ENCODE assay signal across 8 cellular contexts in the genomic region with DNA sequence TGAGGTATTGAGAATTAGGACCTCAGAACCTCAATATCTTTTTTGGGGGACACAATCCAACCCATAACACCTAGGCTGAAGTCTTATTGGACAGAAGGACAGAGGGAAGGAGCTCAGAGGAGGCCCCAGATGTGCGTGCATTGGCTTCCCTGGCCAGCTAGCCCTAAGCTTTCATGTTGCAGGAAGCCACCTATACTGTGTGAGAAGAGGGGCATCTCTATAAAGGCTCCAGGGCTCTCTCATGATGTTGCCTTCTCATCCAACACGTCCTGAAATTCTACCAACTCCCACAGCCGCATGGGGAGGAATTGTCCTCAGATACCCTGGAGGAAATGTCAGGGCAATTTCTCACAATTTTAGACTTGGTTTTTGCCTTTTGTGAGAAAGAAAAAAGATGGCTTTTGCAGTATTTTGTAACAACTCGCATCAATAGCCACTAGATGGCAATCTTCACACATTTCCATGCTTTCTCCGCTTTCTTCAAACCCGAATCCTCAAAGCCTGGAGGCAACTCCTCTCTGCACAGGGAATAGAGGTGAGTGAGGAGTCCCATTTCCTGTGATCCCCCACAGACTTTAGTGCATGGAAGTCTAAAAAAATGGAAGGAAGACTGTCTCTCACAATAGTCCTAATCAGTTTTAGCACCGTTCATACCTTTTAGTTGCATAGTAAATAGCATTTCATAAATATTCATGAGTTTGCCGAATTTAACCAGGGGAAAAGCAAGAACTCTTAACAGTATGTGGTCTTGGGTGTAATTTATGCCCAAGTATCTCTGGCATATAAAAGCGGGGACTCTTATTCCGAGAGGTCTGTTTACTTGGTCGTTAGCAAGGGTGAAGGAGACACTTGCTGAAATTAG. TPM values are rescaled to one million over a fixed set of nuclear protein-coding genes. Genes with fewer than 3 reads are reported as not detected.
DNase-seq lines count a peak whose midpoint lies in the region; ATAC-seq lines count a peak whose summit lies in the region.

No MANE protein-coding gene starts in this region.

- DNase-seq in DMS53 (lab: John Stamatoyannopoulos, UW) (peak; percentile 76), NCI-H1048 (lab: John Stamatoyannopoulos, UW) (peak; percentile 8), SKM-1 treated with dmso at 0.1 percent for 144 hours (lab: John Stamatoyannopoulos, UW; ENCODE audit: unreplicated experiment) (peak; percentile 23), fibroblast of the conjunctiva (ENCODE audit: low read depth) (peak; percentile 12), occipital lobe (lab: John Stamatoyannopoulos, UW) (peak; percentile 9), NCI-H187 treated with DMSO at 0.1 percent for 48 hours (lab: John Stamatoyannopoulos, UW) (no peak)

- ATAC-seq in GM21526 (IDR thresholded peaks at IDR 0.05; ENCODE audit: low FRiP score, unreplicated experiment) = peak; percentile 69
- ATAC-seq in HG03520 (IDR thresholded peaks at IDR 0.05; ENCODE audit: unreplicated experiment) = no peak

RNA-seq across cellular contexts. Expression of a gene that starts 7.4 kb away (rescaled TPM):
- total RNA-seq in occipital lobe = not detected
